Comparison of ENCODE assay signal across 7 cellular contexts in genomic region chr11:3519841-3520240, GRCh38.
DNase-seq lines count a peak whose midpoint lies in the region; ATAC-seq, FAIRE-seq and TF ChIP-seq lines count a peak whose summit lies in the region.
"Not testable (repeated sequence)": the region's sequence is repeated elsewhere in the genome, so short reads cannot be mapped to it uniquely, and the experiment has no call there.

No MANE protein-coding gene starts in this region.

- POLR2A ChIA-PET in Caco-2 (lab: Charles Lee); HEK293 (lab: Yijun Ruan, JAX); K562 (lab: Yijun Ruan, JAX): not testable (repeated sequence)

- TF ChIP-seq RAD21 in K562 (CRISPR knock-in tag; conservative IDR thresholded peaks at IDR 0.05 in 1 of 2, IDR thresholded peaks at IDR 0.05 in 1 of 2) = not testable (repeated sequence)

- H3K4me1 Mint-ChIP-seq in Caco-2 (ENCODE audit: low read depth, unreplicated experiment) = peaks cover 28% of the 10 kb centered on the region

- TF ChIP-seq EP300 in K562 (IDR thresholded peaks at IDR 0.05; ENCODE audit: low read length) = not testable (repeated sequence)

- not testable (repeated sequence) for TF ChIP-seq POLR2A in K562 (conservative IDR thresholded peaks at IDR 0.05); erythroblast (IDR thresholded peaks at IDR 0.05; ENCODE audit: low read length)

- not testable (repeated sequence) for H3K9ac ChIP-seq in K562 (ENCODE audit: insufficient read depth in 1 of 2, low read depth in 2 of 2, low read length in 2 of 2)

- not testable (repeated sequence) for H3K4me2 ChIP-seq in K562 (ENCODE audit: insufficient read depth, low read length)

- peak overlapping the region; percentile 52 for H3K27ac Mint-ChIP-seq in Caco-2 (ENCODE audit: unreplicated experiment)

- DNase-seq in Caco-2 (peak; percentile 71 to 72), KBM-7 (peak; percentile 21), OCI-M1 (lab: John Stamatoyannopoulos, UW) (peak; percentile 40), erythroblast (lab: John Stamatoyannopoulos, UW) (peak; percentile 34 to 54), small intestine (peak; percentile 37)
- not testable (repeated sequence) for DNase-seq in K562 (ENCODE audit: extremely low read depth in 1 of 4, low spot score in 3 of 4)

- intact Hi-C loops in Caco-2 (cut with micrococcal nuclease; ENCODE audit: unreplicated experiment); K562 (cut with micrococcal nuclease): not testable (repeated sequence)

- H3K27ac ChIP-seq in HEK293 (ENCODE audit: extremely low read depth, low read depth, low read length); K562 (ENCODE audit: extremely low read depth, low read depth, low read length); small intestine (ENCODE audit: low read depth in 1 of 2, low read length in 1 of 2): not testable (repeated sequence)

- H3K4me3 Mint-ChIP-seq in Caco-2 (ENCODE audit: unreplicated experiment) = peak overlapping the region; percentile 5

- ATAC-seq in K562 = not testable (repeated sequence)

- TF ChIP-seq CTCF in Caco-2 (IDR thresholded peaks at IDR 0.05; ENCODE audit: insufficient read depth in 1 of 2, low read depth in 1 of 2, low read length in 1 of 2, severe bottlenecking in 1 of 2, unreplicated experiment in 1 of 2); HEK293 (tag by site-specific recombination; IDR thresholded peaks at IDR 0.05); K562 (IDR thresholded peaks at IDR 0.05 in 2 of 3, conservative IDR thresholded peaks at IDR 0.05 in 1 of 3; ENCODE audit: insufficient read depth in 2 of 3, low read depth in 1 of 3, low read length in 3 of 3): not testable (repeated sequence)

- not testable (repeated sequence) for H4K20me1 ChIP-seq in K562 (replicated peaks; ENCODE audit: control insufficient read depth, insufficient read depth, low read length)

- WGBS in K562 (ENCODE audit: insufficient coverage, low coverage, missing lambda C conversion rate) = 58% methylated on average over 5 of the region's 5 CpGs
- 25 to 63% (median 27%) methylated on average over 5 of the region's 5 CpGs for WGBS in small intestine, 3 donors

- H3K36me3 Mint-ChIP-seq in Caco-2 (ENCODE audit: insufficient read depth, unreplicated experiment) = peaks cover 33% of the 10 kb centered on the region

- in situ Hi-C loops in KBM-7 (cut with MboI; ENCODE audit: low pct_unique_long_range_greater_than_20kb, low sequenced_read_pairs); K562 (cut with MboI): not testable (repeated sequence)

- H3K9me3 Mint-ChIP-seq in Caco-2 (ENCODE audit: unreplicated experiment) = peaks cover 23% of the 10 kb centered on the region

- H3K9me1 ChIP-seq in K562 (ENCODE audit: control insufficient read depth, insufficient read depth, low read length) = not testable (repeated sequence)

- H3K36me3 ChIP-seq in Caco-2 (ENCODE audit: control insufficient read depth, insufficient read depth, low read length); HEK293 (ENCODE audit: control insufficient read depth in 2 of 2, insufficient read depth in 1 of 2, low read length in 2 of 2); K562 (ENCODE audit: control insufficient read depth, insufficient read depth, low read length); small intestine (ENCODE audit: control insufficient read depth in 2 of 2, insufficient read depth in 2 of 2, low read length in 2 of 2): not testable (repeated sequence)

- H3K79me2 ChIP-seq in K562 (ENCODE audit: control insufficient read depth, insufficient read depth, low read length) = not testable (repeated sequence)

- H3K27me3 Mint-ChIP-seq in Caco-2 (ENCODE audit: insufficient read depth, unreplicated experiment) = not testable (repeated sequence)

- H2AFZ ChIP-seq in K562 (ENCODE audit: low read depth, low read length) = not testable (repeated sequence)

- FAIRE-seq in K562 (lab: Jason Lieb, UNC); small intestine (lab: Jason Lieb, UNC): not testable (repeated sequence)

- not testable (repeated sequence) for H3K27me3 ChIP-seq in Caco-2 (replicated peaks; ENCODE audit: control insufficient read depth, insufficient read depth, low read length); K562 (ENCODE audit: control insufficient read depth in 2 of 2, insufficient read depth in 2 of 2, low read length in 2 of 2); small intestine (ENCODE audit: control insufficient read depth in 2 of 2, insufficient read depth in 2 of 2, low read length in 2 of 2)

- CTCF ChIA-PET in Caco-2 (lab: Charles Lee); HEK293 (lab: Yijun Ruan, JAX); K562 (lab: Yijun Ruan, JAX; ENCODE audit: low intra/inter-chr PET ratio): not testable (repeated sequence)

- H3K4me1 ChIP-seq in Caco-2 = peaks cover 11% of the 10 kb centered on the region
- H3K4me1 ChIP-seq in HEK293 (ENCODE audit: control insufficient read depth, insufficient read depth, low read length); K562 (replicated peaks in 1 of 2; ENCODE audit: control insufficient read depth in 2 of 2, insufficient read depth in 2 of 2, low read length in 2 of 2); small intestine (ENCODE audit: control insufficient read depth in 2 of 2, insufficient read depth in 1 of 2, low read depth in 1 of 2, low read length in 1 of 2): not testable (repeated sequence)

- not testable (repeated sequence) for H3K4me3 ChIP-seq in Caco-2 (ENCODE audit: low read depth, low read length); HEK293 (ENCODE audit: low read depth, low read length); K562; small intestine (ENCODE audit: low read depth in 1 of 2, low read length in 2 of 2)

- not testable (repeated sequence) for BruUV-seq in Caco-2 (replicated peaks; lab: Mats Ljungman, UMichigan); K562 (replicated peaks; lab: Mats Ljungman, UMichigan)

- not testable (repeated sequence) for H3K9me3 ChIP-seq in Caco-2; HEK293 (ENCODE audit: control insufficient read depth, insufficient read depth, low read depth, low read length); small intestine (ENCODE audit: control insufficient read depth, low read depth)
- H3K9me3 ChIP-seq in K562 (replicated peaks; ENCODE audit: control insufficient read depth, insufficient read depth, low read depth, low read length) = peaks cover 21% of the 10 kb centered on the region

TF ChIP-seq in HEK293, 187 proteins besides CTCF, POLR2A, EP300 and RAD21:
- peak; percentile 51 for TF ChIP-seq SETDB1 (IDR thresholded peaks at IDR 0.05; ENCODE audit: insufficient read length, low read length)

TF ChIP-seq in K562, 482 proteins besides CTCF, POLR2A, EP300 and RAD21:
- TF ChIP-seq CBX5 (IDR thresholded peaks at IDR 0.05; ENCODE audit: borderline replicate concordance, low read depth) (0 out of 2 replicates have a peak, but pooled peaks have one; percentile 10), TRIM28 (IDR thresholded peaks at IDR 0.05) (peak; percentile 95), ZNF507 (tag; conservative IDR thresholded peaks at IDR 0.05) (0 out of 2 replicates have a peak, but pooled peaks have one; percentile 18), TRIM24 (IDR thresholded peaks at IDR 0.05) (peak; percentile 40 to 87; a peak in 3 of 4 replicates), ZNF445 (CRISPR knock-in tag; IDR thresholded peaks at IDR 0.05; ENCODE audit: low read depth) (peak; percentile 96), CBX3 (IDR thresholded peaks at IDR 0.05; ENCODE audit: borderline replicate concordance in 1 of 2, low read length in 2 of 2) (0 out of 3 replicates have a peak, but pooled peaks of 1 of the 2 experiments have one; percentile 14), SOX6 (IDR thresholded peaks at IDR 0.05) (peak; percentile 38; the same call in 1 of the 2 replicates), ZEB2 (IDR thresholded peaks at IDR 0.05) (peak; percentile 53; the same call in 1 of the 2 replicates), ZNF280A (IDR thresholded peaks at IDR 0.05; ENCODE audit: low read depth, partially characterized antibody) (peak; percentile 85), L3MBTL2 (IDR thresholded peaks at IDR 0.05) (0 out of 2 replicates have a peak, but pooled peaks have one; percentile 21)
TF ChIP-seq in K562: peak in this region for 10; not testable (repeated sequence) for 472.
